In the genomic region with DNA sequence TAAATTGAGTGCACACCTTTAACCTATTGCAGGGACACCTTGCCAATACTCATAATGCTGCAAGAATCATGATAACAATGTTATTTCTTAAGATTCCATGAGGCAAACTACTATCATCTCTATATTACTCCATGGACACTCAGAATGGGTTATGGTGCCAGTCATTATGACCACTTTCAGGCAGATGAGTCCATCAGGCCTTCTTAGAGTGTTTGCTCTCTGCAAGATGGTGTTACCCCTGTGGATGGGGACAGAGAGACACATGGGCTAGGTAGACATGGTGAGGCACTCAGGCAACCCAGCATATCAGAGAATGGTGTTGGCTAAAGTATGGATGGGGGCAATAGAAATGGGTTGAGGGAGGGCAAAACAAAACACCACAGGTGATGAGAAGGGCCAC, we compare ENCODE assay signal across 20 cellular contexts. TPM values are rescaled to one million over a fixed set of nuclear protein-coding genes. Genes with fewer than 3 reads are reported as not detected.
DNase-seq lines count a peak whose midpoint lies in the region; ATAC-seq and TF ChIP-seq lines count a peak whose summit lies in the region.
"Had no signal": no experiment of that assay in that cellular context is flagged by ENCODE, and none has a peak within 500 bp of the region (broad histone marks: within the 10 kb centered on the region; RNA-seq: fewer than 3 reads in every experiment).

No MANE protein-coding gene starts in this region.

- peak overlapping the region; percentile 30 for H3K27ac Mint-ChIP-seq in activated CD8-positive, alpha-beta memory T cell treated with anti-CD3 and anti-CD28 coated beads, Interleukin-2, amount 10 ng/mL, durations not matched to agents 7 days and 5 days
- peak overlapping the region; percentile 59 for H3K27ac Mint-ChIP-seq in T-helper 17 cell
- no peak overlapping the region for H3K27ac Mint-ChIP-seq in stimulated activated effector memory CD8-positive, alpha-beta T cell treated with anti-CD3 and anti-CD28 coated beads, Interleukin-12 subunit alpha, Interleukin-12 subunit beta, amount 100 ng/mL, for 72 hours
- H3K27ac Mint-ChIP-seq: activated CD4-positive, alpha-beta memory T cell treated with anti-CD3 and anti-CD28 coated beads for 36 hours; nephron progenitor cell had no signal

- TF ChIP-seq POLR2A in gastroesophageal sphincter (IDR thresholded peaks at IDR 0.05): no peak

- no peaks in the 10 kb centered on the region for H3K9me3 ChIP-seq in T-helper 17 cell (ENCODE audit: control insufficient read depth, low read length, poor library complexity, severe bottlenecking)
- no peaks in the 10 kb centered on the region for H3K9me3 ChIP-seq in gastroesophageal sphincter
- H3K9me3 ChIP-seq: lower lobe of right lung, prostate gland had no signal

- ATAC-seq in activated CD8-positive, alpha-beta memory T cell treated with anti-CD3 and anti-CD28 coated beads, Interleukin-2, amount 10 ng/mL, durations not matched to agents 7 days and 5 days: no peak
- no peak for ATAC-seq in T-helper 17 cell
- ATAC-seq in gastroesophageal sphincter: no peak
- peak; percentile 73 for ATAC-seq in stimulated activated effector memory CD8-positive, alpha-beta T cell treated with anti-CD3 and anti-CD28 coated beads, Interleukin-12 subunit alpha, Interleukin-12 subunit beta, amount 100 ng/mL, for 72 hours
- ATAC-seq in left lobe of liver: no peak
- ATAC-seq in HG03045 (IDR thresholded peaks at IDR 0.05; ENCODE audit: unreplicated experiment): no peak

- peaks cover 26% of the 10 kb centered on the region for H3K36me3 Mint-ChIP-seq in activated CD8-positive, alpha-beta memory T cell treated with anti-CD3 and anti-CD28 coated beads, Interleukin-2, amount 10 ng/mL, durations not matched to agents 7 days and 5 days
- no peaks in the 10 kb centered on the region for H3K36me3 Mint-ChIP-seq in T-helper 17 cell (ENCODE audit: low read depth)
- no peaks in the 10 kb centered on the region for H3K36me3 Mint-ChIP-seq in stimulated activated effector memory CD8-positive, alpha-beta T cell treated with anti-CD3 and anti-CD28 coated beads, Interleukin-12 subunit alpha, Interleukin-12 subunit beta, amount 100 ng/mL, for 72 hours
- H3K36me3 Mint-ChIP-seq: CD4-positive, CD25-positive, alpha-beta regulatory T cell had no signal

- peak overlapping the region; percentile 79 to 88 (median 82) for H3K27ac ChIP-seq in gastroesophageal sphincter
- H3K27ac ChIP-seq: brain microvascular endothelial cell, prostate gland had no signal

- H3K27me3 ChIP-seq in gastroesophageal sphincter: no peaks in the 10 kb centered on the region
- H3K27me3 ChIP-seq: brain microvascular endothelial cell had no signal

- H3K27me3 Mint-ChIP-seq in activated CD8-positive, alpha-beta memory T cell treated with anti-CD3 and anti-CD28 coated beads, Interleukin-2, amount 10 ng/mL, durations not matched to agents 7 days and 5 days: no peaks in the 10 kb centered on the region
- no peaks in the 10 kb centered on the region for H3K27me3 Mint-ChIP-seq in T-helper 17 cell
- H3K27me3 Mint-ChIP-seq: activated CD4-positive, alpha-beta memory T cell treated with anti-CD3 and anti-CD28 coated beads for 36 hours; CD4-positive, CD25-positive, alpha-beta regulatory T cell had no signal

- DNase-seq in activated CD8-positive, alpha-beta memory T cell treated with anti-CD3 and anti-CD28 coated beads, Interleukin-2, amount 10 ng/mL, durations not matched to agents 7 days and 5 days: no peak
- no peak for DNase-seq in activated CD8-positive, alpha-beta memory T cell treated with anti-CD3 and anti-CD28 coated beads, Interleukin-2, amount 50 U/mL, for 4 hours
- no peak for DNase-seq in T-helper 17 cell
- no peak for DNase-seq in stimulated activated effector memory CD8-positive, alpha-beta T cell treated with anti-CD3 and anti-CD28 coated beads, Interleukin-12 subunit alpha, Interleukin-12 subunit beta, amount 100 ng/mL, for 72 hours (ENCODE audit: low spot score in 2 of 2)
- no peak for DNase-seq in left lobe of liver (ENCODE audit: low spot score)
- no peak for DNase-seq in NCI-H2107 (lab: John Stamatoyannopoulos, UW)
- DNase-seq: activated CD4-positive, alpha-beta memory T cell treated with anti-CD3 and anti-CD28 coated beads for 36 hours; CD4-positive, CD25-positive, alpha-beta regulatory T cell; dermis blood vessel endothelial cell; erythroblast; lower lobe of right lung; NCI-H1105; NCI-H82; nephron progenitor cell; stimulated activated CD4-positive, alpha-beta T cell treated with anti-CD3 and anti-CD28 coated beads, Interleukin-12 subunit alpha, Interleukin-12 subunit beta, amount 100 ng/mL, for 4 hours; stimulated activated naive CD4-positive, alpha-beta T cell had no signal

- no peak for TF ChIP-seq EP300 in gastroesophageal sphincter (IDR thresholded peaks at IDR 0.05)

- H3K4me1 Mint-ChIP-seq in activated CD8-positive, alpha-beta memory T cell treated with anti-CD3 and anti-CD28 coated beads, Interleukin-2, amount 10 ng/mL, durations not matched to agents 7 days and 5 days: peaks cover 41% of the 10 kb centered on the region
- H3K4me1 Mint-ChIP-seq in T-helper 17 cell: peaks cover 34% of the 10 kb centered on the region
- H3K4me1 Mint-ChIP-seq in stimulated activated effector memory CD8-positive, alpha-beta T cell treated with anti-CD3 and anti-CD28 coated beads, Interleukin-12 subunit alpha, Interleukin-12 subunit beta, amount 100 ng/mL, for 72 hours: peaks cover 43% of the 10 kb centered on the region

- no peak for TF ChIP-seq CTCF in gastroesophageal sphincter (IDR thresholded peaks at IDR 0.05)

- peaks cover 29 to 73% (median 33%) of the 10 kb centered on the region in 3 donors for H3K4me1 ChIP-seq in gastroesophageal sphincter
- H3K4me1 ChIP-seq: prostate gland had no signal

- no peaks in the 10 kb centered on the region for H3K36me3 ChIP-seq in gastroesophageal sphincter
- H3K36me3 ChIP-seq: brain microvascular endothelial cell, lower lobe of right lung, prostate gland had no signal

- peaks cover 3% of the 10 kb centered on the region for H3K9me3 Mint-ChIP-seq in activated CD8-positive, alpha-beta memory T cell treated with anti-CD3 and anti-CD28 coated beads, Interleukin-2, amount 10 ng/mL, durations not matched to agents 7 days and 5 days (ENCODE audit: low read depth)
- H3K9me3 Mint-ChIP-seq in stimulated activated effector memory CD8-positive, alpha-beta T cell treated with anti-CD3 and anti-CD28 coated beads, Interleukin-12 subunit alpha, Interleukin-12 subunit beta, amount 100 ng/mL, for 72 hours: no peaks in the 10 kb centered on the region

- H3K4me3 ChIP-seq in gastroesophageal sphincter: no peak overlapping the region
- H3K4me3 ChIP-seq: lower lobe of right lung, prostate gland had no signal

- CTCF ChIA-PET in activated CD8-positive, alpha-beta memory T cell treated with anti-CD3 and anti-CD28 coated beads, Interleukin-2, amount 10 ng/mL, durations not matched to agents 7 days and 5 days (lab: Charles Lee): interaction anchor here (1.3 kb wide), 1 partner anchor 45 kb away, joined by 3 read pairs; no protein-coding TSS in a partner anchor

- H3K4me3 Mint-ChIP-seq in activated CD8-positive, alpha-beta memory T cell treated with anti-CD3 and anti-CD28 coated beads, Interleukin-2, amount 10 ng/mL, durations not matched to agents 7 days and 5 days: no peak overlapping the region
- peak overlapping the region; percentile 75 for H3K4me3 Mint-ChIP-seq in T-helper 17 cell
- H3K4me3 Mint-ChIP-seq in stimulated activated effector memory CD8-positive, alpha-beta T cell treated with anti-CD3 and anti-CD28 coated beads, Interleukin-12 subunit alpha, Interleukin-12 subunit beta, amount 100 ng/mL, for 72 hours: no peak overlapping the region
- H3K4me3 Mint-ChIP-seq: activated CD4-positive, alpha-beta memory T cell treated with anti-CD3 and anti-CD28 coated beads for 36 hours; nephron progenitor cell had no signal

RNA-seq across cellular contexts. Expression of gene XCL2, which starts 59.7 kb away (rescaled TPM):
- 10 to 100 TPM; 17.8 to 37.9 TPM for total RNA-seq in activated CD8-positive, alpha-beta memory T cell treated with anti-CD3 and anti-CD28 coated beads, Interleukin-2, amount 10 ng/mL, durations not matched to agents 7 days and 5 days
- not detected for total RNA-seq in T-helper 17 cell
- total RNA-seq in gastroesophageal sphincter: 1 to 10 TPM in 1 of 4 donors, not detected in 3; 2.0 TPM
- total RNA-seq in left lobe of liver: not detected
- total RNA-seq: CD4-positive, CD25-positive, alpha-beta regulatory T cell; dermis blood vessel endothelial cell; prostate gland had no signal

Comparison
In these comparisons a context has a peak if more than half of its experiments do, and no peak if none do; other contexts are left out.
1. RNA of gene XCL2, which starts 59.7 kb away (total RNA-seq): 17.8 to 37.9 TPM in activated CD8-positive, alpha-beta memory T cell treated with anti-CD3 and anti-CD28 coated beads, Interleukin-2, amount 10 ng/mL, durations not matched to agents 7 days and 5 days; 2.0 TPM in gastroesophageal sphincter, not detected in T-helper 17 cell and not detected in left lobe of liver (single experiment); every median in the first group is over 4 times any median in the second.